Comparison of ENCODE assay signal across 8 cellular contexts in the genomic region with DNA sequence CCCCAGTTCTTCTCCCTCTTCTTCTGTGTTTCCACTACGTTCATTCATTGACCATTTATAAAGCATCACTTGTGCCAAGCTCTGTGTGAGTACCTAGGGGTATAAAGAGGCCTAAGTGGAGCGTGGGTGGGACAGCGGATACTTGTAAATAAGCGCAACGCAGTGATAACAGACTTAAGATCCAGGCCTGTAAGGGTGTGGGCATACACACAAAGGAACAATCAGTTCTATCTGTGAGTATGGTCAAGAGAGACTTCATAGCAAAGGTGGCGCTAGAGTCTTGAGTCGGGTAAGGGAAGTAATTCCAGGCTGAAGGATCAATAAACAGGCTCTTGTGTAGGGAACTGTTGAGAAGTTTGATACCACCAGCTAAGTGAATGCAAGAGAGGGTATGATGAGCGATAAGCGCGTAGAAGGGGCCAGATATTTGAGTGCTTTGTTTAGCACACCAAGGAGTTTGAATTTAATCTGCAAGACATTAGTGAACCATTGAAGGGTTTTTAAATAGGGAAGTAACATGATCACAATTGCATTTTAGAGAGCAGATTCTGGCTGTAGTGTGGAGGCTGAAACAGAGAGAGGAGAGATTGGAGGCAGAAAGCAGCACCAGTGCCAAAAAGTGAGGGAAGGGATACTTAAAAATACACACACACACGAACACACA. TPM values are rescaled to one million over a fixed set of nuclear protein-coding genes. Genes with fewer than 3 reads are reported as not detected.
DNase-seq lines count a peak whose midpoint lies in the region; ATAC-seq, FAIRE-seq and TF ChIP-seq lines count a peak whose summit lies in the region.

No MANE protein-coding gene starts in this region.

- H3K4me3 Mint-ChIP-seq in Caco-2 (ENCODE audit: unreplicated experiment): peak overlapping the region; percentile 82
- H3K4me3 Mint-ChIP-seq in brain: peak overlapping the region; percentile 80 to 88 (median 86)

- H3K4me1 Mint-ChIP-seq in Caco-2 (ENCODE audit: low read depth, unreplicated experiment) (peaks cover 31% of the 10 kb centered on the region), brain (peaks cover 44% of the 10 kb centered on the region)

- no peak for TF ChIP-seq EP300 in Ishikawa (IDR thresholded peaks at IDR 0.05; ENCODE audit: borderline replicate concordance)

- DNase-seq in Caco-2 (peak in 1 of 2 experiments; percentile 32), NCI-H2227 treated with DMSO at 0.1 percent for 48 hours (lab: John Stamatoyannopoulos, UW) (no peak), urothelium cell line (ENCODE audit: low spot score) (no peak)
- DNase-seq in activated CD8-positive, alpha-beta memory T cell treated with anti-CD3 and anti-CD28 coated beads, Interleukin-2, amount 50 U/mL, for 48 hours: no peak

- H3K9me3 ChIP-seq in Caco-2 (no peaks in the 10 kb centered on the region), muscle layer of duodenum (ENCODE audit: control insufficient read depth in 1 of 2, low read length in 2 of 2) (no peaks in the 10 kb centered on the region)

- peak; percentile 19; the same call in 1 of the 2 replicates for TF ChIP-seq RAD21 in Ishikawa (IDR thresholded peaks at IDR 0.05; ENCODE audit: low read depth)

- peak overlapping the region; percentile 83 for H3K27ac Mint-ChIP-seq in Caco-2 (ENCODE audit: unreplicated experiment)
- peak overlapping the region in 4 of 5 experiments; percentile 58 to 87 (median 77) for H3K27ac Mint-ChIP-seq in brain

- TF ChIP-seq CTCF in Caco-2 (IDR thresholded peaks at IDR 0.05; ENCODE audit: insufficient read depth in 1 of 2, low read depth in 1 of 2, low read length in 1 of 2, severe bottlenecking in 1 of 2, unreplicated experiment in 1 of 2) (peak in 1 of 2 experiments; percentile 47), brain (conservative IDR thresholded peaks at IDR 0.05) (peak in 1 of 2 experiments; percentile 13)

- intact Hi-C loops in Caco-2 (cut with micrococcal nuclease; ENCODE audit: unreplicated experiment): loop anchor here (2.0 to 10.0 kb wide), 2 partner anchors 187 to 309 kb away; no protein-coding TSS in a partner anchor

- no peak overlapping the region for H3K27ac ChIP-seq in muscle layer of duodenum (ENCODE audit: low read length)

- H3K9me3 Mint-ChIP-seq in Caco-2 (ENCODE audit: unreplicated experiment) (no peaks in the 10 kb centered on the region), brain (no peaks in the 10 kb centered on the region)

- no peaks in the 10 kb centered on the region for H3K27me3 ChIP-seq in Caco-2 (replicated peaks; ENCODE audit: control insufficient read depth, insufficient read depth, low read length)
- H3K27me3 ChIP-seq in muscle layer of duodenum (ENCODE audit: low read depth, low read length): no peaks in the 10 kb centered on the region

- H3K36me3 ChIP-seq in Caco-2 (ENCODE audit: control insufficient read depth, insufficient read depth, low read length) (no peaks in the 10 kb centered on the region), muscle layer of duodenum (ENCODE audit: control insufficient read depth in 1 of 2, insufficient read depth in 2 of 2, low read length in 2 of 2) (no peaks in the 10 kb centered on the region)

- H3K4me1 ChIP-seq in Caco-2 (peaks cover 27% of the 10 kb centered on the region), muscle layer of duodenum (ENCODE audit: control insufficient read depth in 1 of 2, insufficient read depth in 2 of 2, low read length in 2 of 2) (peaks cover 0 to 6% of the 10 kb centered on the region in 2 donors)

- H3K27me3 Mint-ChIP-seq in Caco-2 (ENCODE audit: insufficient read depth, unreplicated experiment) (no peaks in the 10 kb centered on the region), brain (peaks cover 3% of the 10 kb centered on the region)

- no TSS peak for BruUV-seq in Caco-2 (replicated peaks; lab: Mats Ljungman, UMichigan)

- CTCF ChIA-PET in Caco-2 (lab: Charles Lee): interaction anchor here (1.0 kb wide), 1 partner anchor 226 kb away, joined by 3 read pairs; no protein-coding TSS in a partner anchor

- H3K36me3 Mint-ChIP-seq in Caco-2 (ENCODE audit: insufficient read depth, unreplicated experiment): peaks cover 12% of the 10 kb centered on the region
- no peaks in the 10 kb centered on the region for H3K36me3 Mint-ChIP-seq in brain

- FAIRE-seq in urothelium cell line (lab: Jason Lieb, UNC): no peak

- POLR2A ChIA-PET in Caco-2 (lab: Charles Lee): interaction anchor here (0.6 to 0.7 kb wide), 2 partner anchors 90 to 445 kb away, joined by 3 to 4 read pairs; no protein-coding TSS in a partner anchor

- no peak for ATAC-seq in HG03045 (IDR thresholded peaks at IDR 0.05; ENCODE audit: unreplicated experiment)

- H3K4me3 ChIP-seq in Caco-2 (ENCODE audit: low read depth, low read length): peak overlapping the region; percentile 69
- peak overlapping the region; percentile 71 to 75 for H3K4me3 ChIP-seq in muscle layer of duodenum (ENCODE audit: low read depth in 1 of 2, low read length in 2 of 2)

TF ChIP-seq in Ishikawa, 13 proteins besides CTCF, POLR2A, EP300 and RAD21:
- TF ChIP-seq TAF1 (IDR thresholded peaks at IDR 0.05; ENCODE audit: low read depth) (no peak), FOXM1 (IDR thresholded peaks at IDR 0.05; ENCODE audit: borderline replicate concordance, low read depth) (no peak), YY1 (IDR thresholded peaks at IDR 0.05; ENCODE audit: low read depth) (no peak), CEBPB (IDR thresholded peaks at IDR 0.05) (no peak), EGR1 (IDR thresholded peaks at IDR 0.05) (no peak), NFIC (IDR thresholded peaks at IDR 0.05) (no peak), TCF12 (IDR thresholded peaks at IDR 0.05; ENCODE audit: low read depth) (no peak), ZBTB7A (IDR thresholded peaks at IDR 0.05; ENCODE audit: low read depth) (no peak), TEAD4 (IDR thresholded peaks at IDR 0.05) (no peak), CREB1 (IDR thresholded peaks at IDR 0.05; ENCODE audit: low read depth) (no peak), MAX (IDR thresholded peaks at IDR 0.05) (no peak)
- TF ChIP-seq, protein P1, sequence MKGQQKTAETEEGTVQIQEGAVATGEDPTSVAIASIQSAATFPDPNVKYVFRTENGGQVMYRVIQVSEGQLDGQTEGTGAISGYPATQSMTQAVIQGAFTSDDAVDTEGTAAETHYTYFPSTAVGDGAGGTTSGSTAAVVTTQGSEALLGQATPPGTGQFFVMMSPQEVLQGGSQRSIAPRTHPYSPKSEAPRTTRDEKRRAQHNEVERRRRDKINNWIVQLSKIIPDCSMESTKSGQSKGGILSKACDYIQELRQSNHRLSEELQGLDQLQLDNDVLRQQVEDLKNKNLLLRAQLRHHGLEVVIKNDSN (IDR thresholded peaks at IDR 0.05): no peak
- TF ChIP-seq, protein P2, sequence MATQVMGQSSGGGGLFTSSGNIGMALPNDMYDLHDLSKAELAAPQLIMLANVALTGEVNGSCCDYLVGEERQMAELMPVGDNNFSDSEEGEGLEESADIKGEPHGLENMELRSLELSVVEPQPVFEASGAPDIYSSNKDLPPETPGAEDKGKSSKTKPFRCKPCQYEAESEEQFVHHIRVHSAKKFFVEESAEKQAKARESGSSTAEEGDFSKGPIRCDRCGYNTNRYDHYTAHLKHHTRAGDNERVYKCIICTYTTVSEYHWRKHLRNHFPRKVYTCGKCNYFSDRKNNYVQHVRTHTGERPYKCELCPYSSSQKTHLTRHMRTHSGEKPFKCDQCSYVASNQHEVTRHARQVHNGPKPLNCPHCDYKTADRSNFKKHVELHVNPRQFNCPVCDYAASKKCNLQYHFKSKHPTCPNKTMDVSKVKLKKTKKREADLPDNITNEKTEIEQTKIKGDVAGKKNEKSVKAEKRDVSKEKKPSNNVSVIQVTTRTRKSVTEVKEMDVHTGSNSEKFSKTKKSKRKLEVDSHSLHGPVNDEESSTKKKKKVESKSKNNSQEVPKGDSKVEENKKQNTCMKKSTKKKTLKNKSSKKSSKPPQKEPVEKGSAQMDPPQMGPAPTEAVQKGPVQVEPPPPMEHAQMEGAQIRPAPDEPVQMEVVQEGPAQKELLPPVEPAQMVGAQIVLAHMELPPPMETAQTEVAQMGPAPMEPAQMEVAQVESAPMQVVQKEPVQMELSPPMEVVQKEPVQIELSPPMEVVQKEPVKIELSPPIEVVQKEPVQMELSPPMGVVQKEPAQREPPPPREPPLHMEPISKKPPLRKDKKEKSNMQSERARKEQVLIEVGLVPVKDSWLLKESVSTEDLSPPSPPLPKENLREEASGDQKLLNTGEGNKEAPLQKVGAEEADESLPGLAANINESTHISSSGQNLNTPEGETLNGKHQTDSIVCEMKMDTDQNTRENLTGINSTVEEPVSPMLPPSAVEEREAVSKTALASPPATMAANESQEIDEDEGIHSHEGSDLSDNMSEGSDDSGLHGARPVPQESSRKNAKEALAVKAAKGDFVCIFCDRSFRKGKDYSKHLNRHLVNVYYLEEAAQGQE (IDR thresholded peaks at IDR 0.05; ENCODE audit: low read depth): no peak

RNA-seq across cellular contexts. Expression of gene GXYLT1, which starts 1.0 kb away (rescaled TPM):
- total RNA-seq in Caco-2 (2022): 25.7 and 28.1 TPM in 2 replicates
- 0.83 TPM for polyA plus RNA-seq in brain (ENCODE audit: insufficient read depth, low read depth, low replicate concordance)
